ENCODE assay signal across 8 cellular contexts in the genomic region with DNA sequence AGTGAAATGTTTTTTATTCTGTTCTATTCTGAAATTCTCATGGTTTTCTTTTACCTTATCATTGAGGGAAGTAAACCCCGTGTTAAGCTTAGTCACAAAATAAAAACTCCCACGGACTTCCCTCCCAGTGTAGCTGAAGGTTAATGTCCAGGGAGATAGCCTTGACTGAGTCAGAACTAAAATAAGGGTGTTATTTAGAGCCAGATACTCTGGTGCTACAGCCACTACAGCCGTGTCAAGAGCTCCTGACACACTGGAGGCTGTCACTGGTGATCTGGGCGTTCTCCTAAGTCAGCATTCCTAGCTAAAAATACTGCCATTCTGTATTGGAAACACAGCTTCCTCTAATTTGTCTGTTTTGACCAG.
DNase-seq lines count a peak whose midpoint lies in the region; ATAC-seq, FAIRE-seq and TF ChIP-seq lines count a peak whose summit lies in the region.

No MANE protein-coding gene starts in this region.

- H3K9me3 Mint-ChIP-seq in activated CD8-positive, alpha-beta T cell treated with anti-CD3 and anti-CD28 coated beads for 36 hours: no peaks in the 10 kb centered on the region
- H3K9me3 Mint-ChIP-seq in activated CD8-positive, alpha-beta T cell treated with anti-CD3 and anti-CD28 coated beads, Interleukin-2, amount 10 ng/mL, durations not matched to agents 7 days and 5 days (ENCODE audit: insufficient read depth): no peaks in the 10 kb centered on the region
- H3K9me3 Mint-ChIP-seq in activated CD8-positive, alpha-beta memory T cell treated with anti-CD3 and anti-CD28 coated beads, Interleukin-2, amount 10 ng/mL, durations not matched to agents 7 days and 5 days (ENCODE audit: low read depth): no peaks in the 10 kb centered on the region

- H3K4me1 Mint-ChIP-seq in activated CD8-positive, alpha-beta T cell treated with anti-CD3 and anti-CD28 coated beads for 36 hours (ENCODE audit: low read depth): peaks cover 53% of the 10 kb centered on the region
- peaks cover 23% of the 10 kb centered on the region for H3K4me1 Mint-ChIP-seq in activated CD8-positive, alpha-beta T cell treated with anti-CD3 and anti-CD28 coated beads, Interleukin-2, amount 10 ng/mL, durations not matched to agents 7 days and 5 days (ENCODE audit: low read depth)
- peaks cover 75% of the 10 kb centered on the region for H3K4me1 Mint-ChIP-seq in activated CD8-positive, alpha-beta memory T cell treated with anti-CD3 and anti-CD28 coated beads, Interleukin-2, amount 10 ng/mL, durations not matched to agents 7 days and 5 days

- H3K27me3 Mint-ChIP-seq in activated CD8-positive, alpha-beta T cell treated with anti-CD3 and anti-CD28 coated beads for 36 hours: no peaks in the 10 kb centered on the region
- H3K27me3 Mint-ChIP-seq in activated CD8-positive, alpha-beta T cell treated with anti-CD3 and anti-CD28 coated beads, Interleukin-2, amount 10 ng/mL, durations not matched to agents 7 days and 5 days (ENCODE audit: low read depth): no peaks in the 10 kb centered on the region
- no peaks in the 10 kb centered on the region for H3K27me3 Mint-ChIP-seq in activated CD8-positive, alpha-beta memory T cell treated with anti-CD3 and anti-CD28 coated beads, Interleukin-2, amount 10 ng/mL, durations not matched to agents 7 days and 5 days

- POLR2A ChIA-PET in activated CD8-positive, alpha-beta T cell treated with anti-CD3 and anti-CD28 coated beads for 36 hours (lab: Charles Lee): interaction anchor here (1.0 to 2.1 kb wide), 3 partner anchors 10 to 20 kb away, joined by 3 to 7 read pairs (median 6); no protein-coding TSS in a partner anchor
- POLR2A ChIA-PET in activated CD8-positive, alpha-beta T cell treated with anti-CD3 and anti-CD28 coated beads, Interleukin-2, amount 10 ng/mL, durations not matched to agents 7 days and 5 days (lab: Charles Lee): no interaction called here

- H3K27me3 ChIP-seq in small intestine (ENCODE audit: control insufficient read depth in 2 of 2, insufficient read depth in 2 of 2, low read length in 2 of 2): no peaks in the 10 kb centered on the region

- peak overlapping the region in 1 of 2 donors; percentile 57 for H3K27ac ChIP-seq in small intestine (ENCODE audit: low read depth in 1 of 2, low read length in 1 of 2)

- no peaks in the 10 kb centered on the region for H3K36me3 Mint-ChIP-seq in activated CD8-positive, alpha-beta T cell treated with anti-CD3 and anti-CD28 coated beads for 36 hours (ENCODE audit: low read depth)
- H3K36me3 Mint-ChIP-seq in activated CD8-positive, alpha-beta T cell treated with anti-CD3 and anti-CD28 coated beads, Interleukin-2, amount 10 ng/mL, durations not matched to agents 7 days and 5 days (ENCODE audit: low read depth): no peaks in the 10 kb centered on the region
- H3K36me3 Mint-ChIP-seq in activated CD8-positive, alpha-beta memory T cell treated with anti-CD3 and anti-CD28 coated beads, Interleukin-2, amount 10 ng/mL, durations not matched to agents 7 days and 5 days: peaks cover 3% of the 10 kb centered on the region

- no peak for TF ChIP-seq CTCF in activated CD8-positive, alpha-beta T cell treated with anti-CD3 and anti-CD28 coated beads for 36 hours (IDR thresholded peaks at IDR 0.05)

- FAIRE-seq in small intestine (lab: Jason Lieb, UNC): no peak

- no peak for ATAC-seq in activated CD8-positive, alpha-beta T cell treated with anti-CD3 and anti-CD28 coated beads for 36 hours
- ATAC-seq in activated CD8-positive, alpha-beta T cell treated with anti-CD3 and anti-CD28 coated beads, Interleukin-2, amount 10 ng/mL, durations not matched to agents 7 days and 5 days: no peak
- no peak for ATAC-seq in GM21390 (IDR thresholded peaks at IDR 0.05; ENCODE audit: unreplicated experiment)
- ATAC-seq in HG03457 (IDR thresholded peaks at IDR 0.05; ENCODE audit: unreplicated experiment): no peak
- ATAC-seq in activated CD8-positive, alpha-beta memory T cell treated with anti-CD3 and anti-CD28 coated beads, Interleukin-2, amount 10 ng/mL, durations not matched to agents 7 days and 5 days: no peak

- H3K9me3 ChIP-seq in small intestine (ENCODE audit: control insufficient read depth, low read depth): no peaks in the 10 kb centered on the region

- peak overlapping the region; percentile 34 for H3K27ac Mint-ChIP-seq in activated CD8-positive, alpha-beta T cell treated with anti-CD3 and anti-CD28 coated beads for 36 hours
- H3K27ac Mint-ChIP-seq in activated CD8-positive, alpha-beta T cell treated with anti-CD3 and anti-CD28 coated beads, Interleukin-2, amount 10 ng/mL, durations not matched to agents 7 days and 5 days: no peak overlapping the region
- no peak overlapping the region for H3K27ac Mint-ChIP-seq in activated CD8-positive, alpha-beta memory T cell treated with anti-CD3 and anti-CD28 coated beads, Interleukin-2, amount 10 ng/mL, durations not matched to agents 7 days and 5 days

- intact Hi-C loops in activated CD8-positive, alpha-beta T cell treated with anti-CD3 and anti-CD28 coated beads for 36 hours (cut with micrococcal nuclease): loop anchor here (5.0 kb wide), 1 partner anchor 45 kb away; no protein-coding TSS in a partner anchor

- no peaks in the 10 kb centered on the region for H3K36me3 ChIP-seq in small intestine (ENCODE audit: control insufficient read depth in 2 of 2, insufficient read depth in 2 of 2, low read length in 2 of 2)

- H3K4me3 ChIP-seq in small intestine (ENCODE audit: low read depth in 1 of 2, low read length in 2 of 2): no peak overlapping the region

- H3K4me3 Mint-ChIP-seq in activated CD8-positive, alpha-beta T cell treated with anti-CD3 and anti-CD28 coated beads for 36 hours: no peak overlapping the region
- H3K4me3 Mint-ChIP-seq in activated CD8-positive, alpha-beta T cell treated with anti-CD3 and anti-CD28 coated beads, Interleukin-2, amount 10 ng/mL, durations not matched to agents 7 days and 5 days: no peak overlapping the region
- H3K4me3 Mint-ChIP-seq in activated CD8-positive, alpha-beta memory T cell treated with anti-CD3 and anti-CD28 coated beads, Interleukin-2, amount 10 ng/mL, durations not matched to agents 7 days and 5 days: no peak overlapping the region

- CTCF ChIA-PET in activated CD8-positive, alpha-beta T cell treated with anti-CD3 and anti-CD28 coated beads for 36 hours (lab: Charles Lee): interaction anchor here (1.0 to 8.4 kb wide), 16 partner anchors 9 to 274 kb away, joined by 3 to 129 read pairs (median 13); no protein-coding TSS in a partner anchor
- CTCF ChIA-PET in activated CD8-positive, alpha-beta T cell treated with anti-CD3 and anti-CD28 coated beads, Interleukin-2, amount 10 ng/mL, durations not matched to agents 7 days and 5 days (lab: Charles Lee): interaction anchor here (0.8 to 8.9 kb wide), 16 partner anchors 9 to 139 kb away, joined by 3 to 227 read pairs (median 8); no protein-coding TSS in a partner anchor
- CTCF ChIA-PET in activated CD8-positive, alpha-beta memory T cell treated with anti-CD3 and anti-CD28 coated beads, Interleukin-2, amount 10 ng/mL, durations not matched to agents 7 days and 5 days (lab: Charles Lee): interaction anchor here (0.8 to 8.8 kb wide), 13 partner anchors 10 to 102 kb away, joined by 3 to 171 read pairs (median 15); partner anchors contain the start of gene LIMS1

- WGBS in small intestine, 3 donors: 3 to 19% (median 6%) methylated on average over 4 of the region's 4 CpGs

- DNase-seq in activated CD8-positive, alpha-beta T cell treated with anti-CD3 and anti-CD28 coated beads for 36 hours: no peak
- DNase-seq in activated CD8-positive, alpha-beta T cell treated with anti-CD3 and anti-CD28 coated beads, Interleukin-2, amount 10 ng/mL, durations not matched to agents 7 days and 5 days: no peak
- peak; percentile 69 for DNase-seq in SW480 (ENCODE audit: low spot score)
- DNase-seq in glomerular visceral epithelial cell (ENCODE audit: extremely low spot score): peak; percentile 80
- peak; percentile 93 for DNase-seq in small intestine
- no peak for DNase-seq in activated CD8-positive, alpha-beta memory T cell treated with anti-CD3 and anti-CD28 coated beads, Interleukin-2, amount 10 ng/mL, durations not matched to agents 7 days and 5 days

- H3K4me1 ChIP-seq in small intestine (ENCODE audit: control insufficient read depth in 2 of 2, insufficient read depth in 1 of 2, low read depth in 1 of 2, low read length in 1 of 2): peaks cover 12 to 16% of the 10 kb centered on the region in 2 donors

Comparison
In these comparisons a context has a peak if more than half of its experiments do, and no peak if none do; other contexts are left out.
1. DNase-seq: peak in SW480 (single experiment), glomerular visceral epithelial cell (single experiment) and small intestine (single experiment); none in activated CD8-positive, alpha-beta T cell treated with anti-CD3 and anti-CD28 coated beads for 36 hours (single experiment), activated CD8-positive, alpha-beta T cell treated with anti-CD3 and anti-CD28 coated beads, Interleukin-2, amount 10 ng/mL, durations not matched to agents 7 days and 5 days (single experiment) and activated CD8-positive, alpha-beta memory T cell treated with anti-CD3 and anti-CD28 coated beads, Interleukin-2, amount 10 ng/mL, durations not matched to agents 7 days and 5 days (single experiment).